19 cellular contexts compared by ENCODE assay signal in genomic region chr2:164681009-164681408, GRCh38. TPM values are rescaled to one million over a fixed set of nuclear protein-coding genes. Genes with fewer than 3 reads are reported as not detected.
DNase-seq lines count a peak whose midpoint lies in the region; ATAC-seq, FAIRE-seq and TF ChIP-seq lines count a peak whose summit lies in the region.
"Had no signal": no experiment of that assay in that cellular context is flagged by ENCODE, and none has a peak within 500 bp of the region (broad histone marks: within the 10 kb centered on the region; RNA-seq: fewer than 3 reads in every experiment).

No MANE protein-coding gene starts in this region.

- no peak for TF ChIP-seq RAD21 in HepG2 (CRISPR knock-in tag; IDR thresholded peaks at IDR 0.05)

- TF ChIP-seq POLR2A in HepG2 (IDR thresholded peaks at IDR 0.05; ENCODE audit: insufficient read depth in 1 of 2, low read depth in 2 of 2, low read length in 2 of 2): no peak

- no peaks in the 10 kb centered on the region for H3K9me2 ChIP-seq in GM23248 (ENCODE audit: insufficient read depth)
- no peaks in the 10 kb centered on the region for H3K9me2 ChIP-seq in PC-3 (replicated peaks; ENCODE audit: low read length)

- no peaks in the 10 kb centered on the region for H3K9me3 ChIP-seq in GM23248 (ENCODE audit: low read depth)
- no peaks in the 10 kb centered on the region for H3K9me3 ChIP-seq in PC-3 (ENCODE audit: low read length)
- H3K9me3 ChIP-seq in HepG2 (ENCODE audit: low read length): peaks cover 7% of the 10 kb centered on the region; the same call in 1 of the 2 replicates
- H3K9me3 ChIP-seq: BE2C had no signal

- H3K9ac ChIP-seq in GM23248 (no peak overlapping the region), PC-3 (ENCODE audit: low read length) (no peak overlapping the region), HepG2 (ENCODE audit: insufficient read depth, low read depth, low read length) (no peak overlapping the region)
- H3K9ac ChIP-seq: BLaER1 treated with 17β-estradiol and CSF1 and Interleukin-3, amounts not matched to agents 10 nM and 100 nM had no signal

- in situ Hi-C loops in GM23248 (cut with MboI): no loop called here
- in situ Hi-C loops in HepG2 (cut with HindIII; ENCODE audit: extremely low pct_ligation_motif_present, low pct_unique_long_range_greater_than_20kb): no loop called here

- H3K79me2 ChIP-seq in GM23248 (ENCODE audit: insufficient read depth): no peaks in the 10 kb centered on the region
- no peaks in the 10 kb centered on the region for H3K79me2 ChIP-seq in PC-3 (ENCODE audit: low read length)
- H3K79me2 ChIP-seq in HepG2 (ENCODE audit: insufficient read depth, low read length): no peaks in the 10 kb centered on the region

- FAIRE-seq in HepG2 (lab: Jason Lieb, UNC) (no peak), urothelium cell line (lab: Jason Lieb, UNC) (no peak)
- FAIRE-seq: D721Med, GM12892, H1 had no signal

- H4K20me1 ChIP-seq in GM23248 (ENCODE audit: insufficient read depth): no peaks in the 10 kb centered on the region
- no peaks in the 10 kb centered on the region for H4K20me1 ChIP-seq in PC-3 (ENCODE audit: low read length)
- no peaks in the 10 kb centered on the region for H4K20me1 ChIP-seq in HepG2 (ENCODE audit: insufficient read depth, low read length)
- H4K20me1 ChIP-seq: BLaER1 treated with 17β-estradiol and CSF1 and Interleukin-3, amounts not matched to agents 10 nM and 100 nM had no signal

- DNase-seq in GM23248: peak; percentile 18
- peak; percentile 20 for DNase-seq in PC-3
- DNase-seq in HepG2 (ENCODE audit: low spot score): no peak
- DNase-seq in GF-D8 (lab: John Stamatoyannopoulos, UW): no peak
- DNase-seq in urothelium cell line (ENCODE audit: low spot score): no peak
- DNase-seq: BE2C; CD4-positive, alpha-beta T cell; CD8-positive, alpha-beta memory T cell; DMS 273 treated with DMSO at 0.1 percent for 48 hours; DMS79; EL; GDM1; H7 had no signal

- POLR2A ChIA-PET in PC-3 (lab: Charles Lee; ENCODE audit: unreplicated experiment) (no interaction called here), HepG2 (lab: Yijun Ruan, JAX) (no interaction called here)

- H3F3A ChIP-seq in GM23248 (ENCODE audit: insufficient read depth): no peaks in the 10 kb centered on the region
- H3F3A ChIP-seq in PC-3 (ENCODE audit: low read length, unreplicated experiment): no peaks in the 10 kb centered on the region

- H3K27me3 ChIP-seq in GM23248 (replicated peaks; ENCODE audit: insufficient read depth) (no peaks in the 10 kb centered on the region), PC-3 (ENCODE audit: low read length) (no peaks in the 10 kb centered on the region), HepG2 (ENCODE audit: control insufficient read depth in 1 of 2, insufficient read depth in 2 of 2, low read length in 2 of 2) (no peaks in the 10 kb centered on the region)
- H3K27me3 ChIP-seq: BE2C; BLaER1 treated with 17β-estradiol and CSF1 and Interleukin-3, amounts not matched to agents 10 nM and 100 nM had no signal

- H3K4me3 ChIP-seq in GM23248 (no peak overlapping the region), PC-3 (ENCODE audit: low read length) (no peak overlapping the region), HepG2 (replicated peaks in 1 of 3; ENCODE audit: insufficient read depth in 1 of 3, low read depth in 2 of 3, low read length in 3 of 3) (no peak overlapping the region)
- H3K4me3 ChIP-seq: BLaER1 treated with 17β-estradiol and CSF1 and Interleukin-3, amounts not matched to agents 10 nM and 100 nM had no signal

- intact Hi-C loops in PC-3 (cut with micrococcal nuclease) (no loop called here), HepG2 (cut with micrococcal nuclease; ENCODE audit: unreplicated experiment) (no loop called here)

- no peak overlapping the region for H2AFZ ChIP-seq in GM23248
- H2AFZ ChIP-seq in PC-3 (ENCODE audit: low read length): no peak overlapping the region
- H2AFZ ChIP-seq in HepG2 (ENCODE audit: low read length): no peak overlapping the region

- H3K4me1 ChIP-seq in GM23248 (ENCODE audit: insufficient read depth) (0 out of 2 replicates have a peak, but pooled peaks cover 3% of the 10 kb centered on the region), PC-3 (ENCODE audit: insufficient read depth, low read length) (no peaks in the 10 kb centered on the region), HepG2 (ENCODE audit: insufficient read depth, low read length) (no peaks in the 10 kb centered on the region)
- H3K4me1 ChIP-seq: BE2C; BLaER1 treated with 17β-estradiol and CSF1 and Interleukin-3, amounts not matched to agents 10 nM and 100 nM had no signal

- H3K27ac ChIP-seq in GM23248 (no peak overlapping the region), PC-3 (ENCODE audit: low read length) (no peak overlapping the region), HepG2 (ENCODE audit: extremely low read length, insufficient read depth, low read length) (no peak overlapping the region)
- H3K27ac ChIP-seq: BLaER1 treated with 17β-estradiol and CSF1 and Interleukin-3, amounts not matched to agents 10 nM and 100 nM had no signal

- no TSS peak for BruUV-seq in PC-3 (replicated peaks; lab: Mats Ljungman, UMichigan)
- BruUV-seq in HepG2 (replicated peaks; lab: Mats Ljungman, UMichigan): no TSS peak

- H3K4me2 ChIP-seq in GM23248 (ENCODE audit: unreplicated experiment) (no peak overlapping the region), PC-3 (ENCODE audit: low read length) (no peak overlapping the region), HepG2 (ENCODE audit: low read depth, low read length) (no peak overlapping the region)
- H3K4me2 ChIP-seq: BLaER1 treated with 17β-estradiol and CSF1 and Interleukin-3, amounts not matched to agents 10 nM and 100 nM had no signal

- CTCF ChIA-PET in PC-3 (lab: Charles Lee) (no interaction called here), HepG2 (lab: Yijun Ruan, JAX; ENCODE audit: low intra/inter-chr PET ratio, low total read pairs) (no interaction called here)

- TF ChIP-seq EP300 in HepG2 (IDR thresholded peaks at IDR 0.05; ENCODE audit: low read depth in 2 of 2, low read length in 2 of 2) (no peak), HepG2 (CRISPR knock-in tag; IDR thresholded peaks at IDR 0.05; ENCODE audit: borderline replicate concordance) (no peak)

- TF ChIP-seq CTCF in PC-3 (conservative IDR thresholded peaks at IDR 0.05; ENCODE audit: low read depth, low read length): no peak
- TF ChIP-seq CTCF in HepG2 (CRISPR knock-in tag; IDR thresholded peaks at IDR 0.05): no peak

- H3K36me3 ChIP-seq in GM23248 (ENCODE audit: low read depth) (no peaks in the 10 kb centered on the region), PC-3 (ENCODE audit: low read depth, low read length) (no peaks in the 10 kb centered on the region), HepG2 (replicated peaks in 1 of 2; ENCODE audit: control insufficient read depth in 1 of 2, insufficient read depth in 2 of 2, low read length in 2 of 2) (no peaks in the 10 kb centered on the region; a peak in 1 of 5 replicates)
- H3K36me3 ChIP-seq: BE2C; BLaER1 treated with 17β-estradiol and CSF1 and Interleukin-3, amounts not matched to agents 10 nM and 100 nM had no signal

- 34 to 41% methylated on average over 1 of the region's 1 CpG for WGBS in GM23248 (ENCODE audit: low coverage in 1 of 2, low lambda C conversion rate in 2 of 2, missing lambda C conversion rate in 2 of 2), 2 experiments
- 94% methylated on average over 1 of the region's 1 CpG for WGBS in HepG2 (ENCODE audit: low lambda C conversion rate)

- peak; percentile 49; the same call in 1 of the 2 replicates for ATAC-seq in PC-3
- peak; percentile 42 for ATAC-seq in HepG2
- no peak for ATAC-seq in GM18511 (IDR thresholded peaks at IDR 0.05; ENCODE audit: unreplicated experiment)
- ATAC-seq: HCT116 had no signal

TF ChIP-seq in HepG2, 621 proteins besides CTCF, POLR2A, EP300 and RAD21 (continues in another document):
- TF ChIP-seq ATF4 (CRISPR knock-in tag; IDR thresholded peaks at IDR 0.05) (no peak), ZNF441 (CRISPR knock-in tag; IDR thresholded peaks at IDR 0.05; ENCODE audit: borderline replicate concordance) (no peak), MAFF (IDR thresholded peaks at IDR 0.05; ENCODE audit: low read depth, low read length) (0 out of 2 replicates have a peak, but pooled peaks have one; percentile 25), FOSL2 (CRISPR knock-in tag; IDR thresholded peaks at IDR 0.05) (no peak), MAFK (conservative IDR thresholded peaks at IDR 0.05 in 1 of 2, IDR thresholded peaks at IDR 0.05 in 1 of 2; ENCODE audit: low read length in 2 of 2) (peak; percentile 47 to 57)

RNA-seq across cellular contexts. Expression of gene GRB14, which starts 59.7 kb away (rescaled TPM):
- not detected in 2 replicates for total RNA-seq in GM23248 (2014; rRNA removed; shearing (Covaris generic))
- polyA plus RNA-seq in GM23248 (2016; fragmentation: Nextera tagmentation; extraction: Ambion mirVana) (0.22 and 0.23 TPM in 2 replicates), HepG2 (2011; rRNA removed) (3.6 and 4.6 TPM in 2 replicates)
- total RNA-seq in PC-3 (2014; rRNA removed) (0.63 and 0.84 TPM in 2 replicates), HepG2 (2016; rRNA removed; fragmentation: Illumina TruSeq; extraction: Trizol) (3.8 and 5.8 TPM in 2 replicates)
- 3.7 and 3.9 TPM in 2 replicates for total RNA-seq in HepG2 (2016; cell fraction: cytosol; rRNA removed; fragmentation: Illumina TruSeq; extraction: Trizol; ENCODE audit: low read depth)
- 5.1 and 5.7 TPM in 2 replicates for total RNA-seq in HepG2 (2016; cell fraction: insoluble cytoplasmic fraction; rRNA removed; fragmentation: Illumina TruSeq; extraction: Trizol)
- 3.7 and 3.9 TPM in 2 replicates for total RNA-seq in HepG2 (2016; cell fraction: membrane; rRNA removed; fragmentation: Illumina TruSeq; extraction: Trizol)
- 11.0 and 13.3 TPM in 2 replicates for total RNA-seq in HepG2 (2016; cell fraction: nucleus; rRNA removed; fragmentation: Illumina TruSeq; extraction: Trizol)
- polyA plus RNA-seq in HepG2 (2011; cell fraction: cytosol; rRNA removed): 1.0 and 1.5 TPM in 2 replicates
- 12.1 and 13.3 TPM in 2 replicates for polyA plus RNA-seq in HepG2 (2011; cell fraction: nucleus; rRNA removed)
- 14.4 and 17.5 TPM in 2 replicates for polyA plus RNA-seq in HepG2 (2012)
- 2.5 and 4.3 TPM in 2 replicates for polyA plus RNA-seq in HepG2 (2016; cell fraction: cytosol; fragmentation: Illumina TruSeq; extraction: Trizol; ENCODE audit: low read depth)
- polyA plus RNA-seq in HepG2 (2016; cell fraction: insoluble cytoplasmic fraction; fragmentation: Illumina TruSeq; extraction: Trizol; ENCODE audit: low read depth): 4.0 and 4.4 TPM in 2 replicates
- polyA plus RNA-seq in HepG2 (2016; cell fraction: membrane; fragmentation: Illumina TruSeq; extraction: Trizol; ENCODE audit: low read depth): 4.2 and 4.4 TPM in 2 replicates
- polyA plus RNA-seq in HepG2 (2016; cell fraction: nucleus; fragmentation: Illumina TruSeq; extraction: Trizol; ENCODE audit: insufficient read depth, low read depth): 20.9 and 25.6 TPM in 2 replicates
- 0.80 TPM in 1 of 2 replicates, not detected in the other for polyA minus RNA-seq in HepG2 (2011; rRNA and poly(A)+ RNA removed; ENCODE audit: low replicate concordance)
- 1.8 and 2.2 TPM in 2 replicates for polyA minus RNA-seq in HepG2 (2011; cell fraction: cytosol; rRNA and poly(A)+ RNA removed)
- polyA minus RNA-seq in HepG2 (2011; cell fraction: nucleus; rRNA and poly(A)+ RNA removed): 13.3 and 13.4 TPM in 2 replicates
- total RNA-seq: CD4-positive, alpha-beta T cell; CD8-positive, alpha-beta memory T cell had no signal
- polyA plus RNA-seq: CD8-positive, alpha-beta memory T cell had no signal

Comparison
In these comparisons a context has a peak if more than half of its experiments do, and no peak if none do; other contexts are left out.
1. DNase-seq: peak in GM23248 (single experiment) and PC-3 (single experiment); none in HepG2 (single experiment), GF-D8 (single experiment) and urothelium cell line (single experiment).